8 cellular contexts compared by ENCODE assay signal in the genomic region with DNA sequence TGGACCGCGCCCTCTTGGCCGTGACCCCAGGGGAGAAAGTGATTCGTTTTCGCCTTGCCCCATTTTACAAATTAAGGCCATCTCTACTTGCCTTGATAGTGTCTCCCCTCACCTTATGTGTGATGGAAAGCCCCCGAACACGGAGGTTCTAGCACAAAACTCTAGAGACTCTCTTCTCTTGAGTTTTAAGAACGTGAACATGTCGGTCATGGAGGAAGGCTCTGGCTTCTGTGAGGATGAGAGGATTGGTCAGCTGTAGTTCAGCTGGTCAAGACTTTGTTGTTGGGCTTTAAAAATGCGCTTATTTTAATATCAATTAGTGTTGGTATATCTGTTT. TPM values are rescaled to one million over a fixed set of nuclear protein-coding genes. Genes with fewer than 3 reads are reported as not detected.
A peak's percentile ranks its signal among the peaks of the same experiment; 100 is the strongest.
DNase-seq lines count a peak whose midpoint lies in the region; ATAC-seq and TF ChIP-seq lines count a peak whose summit lies in the region.

No MANE protein-coding gene starts in this region.

- no peaks in the 10 kb centered on the region for H3K9me3 Mint-ChIP-seq in GM23338

- H3K27me3 ChIP-seq in GM23338 (ENCODE audit: insufficient read depth) (no peaks in the 10 kb centered on the region), SJSA1 (replicated peaks) (no peaks in the 10 kb centered on the region), parathyroid adenoma (ENCODE audit: control insufficient read depth, insufficient read depth, low read length) (no peaks in the 10 kb centered on the region)

- H3K4me1 Mint-ChIP-seq in GM23338: peaks cover 10% of the 10 kb centered on the region; the same call in 2 of the 3 replicates

- no peak overlapping the region for H3K27ac ChIP-seq in GM23338 (ENCODE audit: low read depth)
- H3K27ac ChIP-seq in SJSA1: peak overlapping the region; percentile 94
- peak overlapping the region; percentile 81 for H3K27ac ChIP-seq in parathyroid adenoma

- peaks cover 37% of the 10 kb centered on the region for H3K79me2 ChIP-seq in GM23338 (replicated peaks; ENCODE audit: insufficient read depth)
- peaks cover 20% of the 10 kb centered on the region for H3K79me2 ChIP-seq in parathyroid adenoma

- H3K36me3 Mint-ChIP-seq in GM23338 (ENCODE audit: low read depth): peaks cover 5% of the 10 kb centered on the region; the same call in 2 of the 3 replicates

- H3K4me3 ChIP-seq in GM23338 (peak overlapping the region; percentile 90), SJSA1 (peak overlapping the region; percentile 74), fibroblast of mammary gland (ENCODE audit: control insufficient read depth, low read depth, low read length) (peak overlapping the region; percentile 97), parathyroid adenoma (ENCODE audit: low read depth, low read length) (peak overlapping the region; percentile 91)

- H2AFZ ChIP-seq in GM23338: peak overlapping the region; percentile 97
- peak overlapping the region; percentile 91 for H2AFZ ChIP-seq in parathyroid adenoma

- no peaks in the 10 kb centered on the region for H3K36me3 ChIP-seq in ES-I3 (ENCODE audit: insufficient read depth, low read length)
- no peaks in the 10 kb centered on the region for H3K36me3 ChIP-seq in GM23338 (ENCODE audit: insufficient read depth)
- peaks cover 30% of the 10 kb centered on the region for H3K36me3 ChIP-seq in SJSA1
- no peaks in the 10 kb centered on the region for H3K36me3 ChIP-seq in parathyroid adenoma (ENCODE audit: control insufficient read depth, insufficient read depth, low read length)

- peak overlapping the region; percentile 91; the same call in 1 of the 2 replicates for H3K27ac Mint-ChIP-seq in GM23338

- peak overlapping the region; percentile 81 for H3K4me2 ChIP-seq in GM23338
- H3K4me2 ChIP-seq in parathyroid adenoma (ENCODE audit: low read length): peak overlapping the region; percentile 81

- H3K9ac ChIP-seq in ES-I3 (ENCODE audit: low read depth, low read length) (peak overlapping the region; percentile 90), parathyroid adenoma (no peak overlapping the region)

- H3K9me3 ChIP-seq in ES-I3 (ENCODE audit: control insufficient read depth, insufficient read depth, low read length): no peaks in the 10 kb centered on the region
- no peaks in the 10 kb centered on the region for H3K9me3 ChIP-seq in SJSA1 (replicated peaks)
- no peaks in the 10 kb centered on the region for H3K9me3 ChIP-seq in parathyroid adenoma (ENCODE audit: control insufficient read depth, low read length)

- ATAC-seq in GM23338: peak; percentile 6; the same call in 2 of the 3 replicates

- no peak for DNase-seq in GM23338 (ENCODE audit: low spot score)
- DNase-seq in SJSA1 (ENCODE audit: low read depth in 1 of 2, low spot score in 2 of 2): no peak
- peak; percentile 35 for DNase-seq in fibroblast of mammary gland (ENCODE audit: low read depth)
- no peak for DNase-seq in retina
- no peak for DNase-seq in 8988T
- DNase-seq in HPDE6-E6E7 (ENCODE audit: extremely low spot score): no peak

- no peaks in the 10 kb centered on the region; the same call in 1 of the 2 replicates for H4K20me1 ChIP-seq in GM23338 (replicated peaks; ENCODE audit: insufficient read depth)

- H3K4me1 ChIP-seq in ES-I3 (ENCODE audit: insufficient read depth, low read length): peaks cover 3% of the 10 kb centered on the region; the same call in 1 of the 2 replicates
- peaks cover 8% of the 10 kb centered on the region for H3K4me1 ChIP-seq in GM23338 (ENCODE audit: insufficient read depth)
- H3K4me1 ChIP-seq in SJSA1 (replicated peaks): peaks cover 4% of the 10 kb centered on the region; the same call in 1 of the 2 replicates
- H3K4me1 ChIP-seq in parathyroid adenoma: peaks cover 4% of the 10 kb centered on the region

- H3K9me2 ChIP-seq in GM23338 (ENCODE audit: insufficient read depth): no peaks in the 10 kb centered on the region

- peak overlapping the region; percentile 96 for H3K4me3 Mint-ChIP-seq in GM23338

- no peaks in the 10 kb centered on the region for H3F3A ChIP-seq in GM23338 (replicated peaks; ENCODE audit: low read depth)

- TF ChIP-seq CTCF in GM23338 (conservative IDR thresholded peaks at IDR 0.05; ENCODE audit: low read depth in 2 of 2) (no peak), fibroblast of mammary gland (conservative IDR thresholded peaks at IDR 0.05; ENCODE audit: control insufficient read depth, insufficient read depth, low read depth, low read length) (no peak), parathyroid adenoma (IDR thresholded peaks at IDR 0.05) (no peak)

- H3K27me3 Mint-ChIP-seq in GM23338 (ENCODE audit: insufficient read depth, low read depth, poor library complexity): peaks cover 2% of the 10 kb centered on the region

TF ChIP-seq in GM23338, 12 proteins besides CTCF, POLR2A, EP300 and RAD21:
- TF ChIP-seq ZNF331 (CRISPR knock-in tag; IDR thresholded peaks at IDR 0.05; ENCODE audit: low read depth) (no peak), EZH2phosphoT487 (IDR thresholded peaks at IDR 0.05; ENCODE audit: unreplicated experiment) (no peak), EZH2 (IDR thresholded peaks at IDR 0.05; ENCODE audit: low read depth, unreplicated experiment) (no peak)

RNA-seq across cellular contexts. Expression of gene DYNC1I2, which starts 0.8 kb away (rescaled TPM):
- 68.0 and 79.4 TPM in 2 replicates for total RNA-seq in GM23338 (2014; rRNA removed; shearing (Covaris generic))
- 102 and 110 TPM in 2 replicates for polyA plus RNA-seq in GM23338 (2016; fragmentation: Nextera tagmentation; extraction: Ambion mirVana)
- 140 and 160 TPM in 2 replicates for total RNA-seq in SJSA1 (2014; rRNA removed; shearing (Covaris generic))
